In the genomic region with DNA sequence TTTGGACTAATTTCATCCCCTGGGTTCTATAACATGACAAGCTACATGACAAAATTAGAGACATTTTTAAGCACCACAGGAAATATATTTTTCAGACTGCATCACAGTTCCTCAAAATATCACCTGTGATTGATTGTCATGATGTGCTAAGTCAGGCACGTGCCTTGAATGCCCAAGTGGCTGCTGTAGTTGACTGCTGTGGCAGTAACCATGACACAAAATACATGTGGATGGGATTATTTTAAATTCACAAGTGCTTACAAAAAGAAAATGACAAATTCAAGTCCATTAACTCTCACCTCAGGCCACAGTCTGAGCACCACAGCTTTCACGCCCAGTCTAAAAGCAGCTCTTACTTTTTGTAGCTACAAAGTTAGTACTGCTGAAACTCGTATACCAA, we compare ENCODE assay signal across 10 cellular contexts. TPM values are rescaled to one million over a fixed set of nuclear protein-coding genes. Genes with fewer than 3 reads are reported as not detected.
DNase-seq lines count a peak whose midpoint lies in the region; ATAC-seq and TF ChIP-seq lines count a peak whose summit lies in the region.
"Had no signal": no experiment of that assay in that cellular context is flagged by ENCODE, and none has a peak within 500 bp of the region (broad histone marks: within the 10 kb centered on the region; RNA-seq: fewer than 3 reads in every experiment).

No MANE protein-coding gene starts in this region.

- CTCF ChIA-PET in activated CD4-positive, alpha-beta memory T cell treated with anti-CD3 and anti-CD28 coated beads for 36 hours (lab: Charles Lee), result interaction anchor here (0.7 to 1.8 kb wide), 7 partner anchors 7 to 549 kb away, joined by 3 to 6 read pairs (median 3); no protein-coding TSS in a partner anchor
- CTCF ChIA-PET in activated CD4-positive, alpha-beta memory T cell treated with anti-CD3 and anti-CD28 coated beads, Interleukin-2, amount 10 ng/mL, durations not matched to agents 7 days and 5 days (lab: Charles Lee), result interaction anchor here (0.6 to 1.7 kb wide), 3 partner anchors 73 to 187 kb away, joined by 3 to 5 read pairs (median 5); no protein-coding TSS in a partner anchor

- H3K36me3 Mint-ChIP-seq in activated CD4-positive, alpha-beta memory T cell treated with anti-CD3 and anti-CD28 coated beads for 36 hours, result peaks cover 43% of the 10 kb centered on the region
- peaks cover 66% of the 10 kb centered on the region for H3K36me3 Mint-ChIP-seq in activated CD4-positive, alpha-beta memory T cell treated with anti-CD3 and anti-CD28 coated beads, Interleukin-2, amount 10 ng/mL, durations not matched to agents 7 days and 5 days (ENCODE audit: low read depth)
- peaks cover 15% of the 10 kb centered on the region for H3K36me3 Mint-ChIP-seq in natural killer cell treated with Interleukin-12 subunit alpha and Interleukin-12 subunit beta and Interleukin-15 and Interleukin-18, amount 100 ng/mL, for 72 hours
- H3K36me3 Mint-ChIP-seq in chondrocyte (ENCODE audit: low read depth), result peaks cover 21% of the 10 kb centered on the region

- TF ChIP-seq CTCF in chondrocyte (IDR thresholded peaks at IDR 0.05) (no peak), body of pancreas (IDR thresholded peaks at IDR 0.05) (no peak)

- ATAC-seq in GM21576 (IDR thresholded peaks at IDR 0.05; ENCODE audit: unreplicated experiment) (peak; percentile 72), HG03439 (IDR thresholded peaks at IDR 0.05; ENCODE audit: unreplicated experiment) (peak; percentile 69), body of pancreas (no peak)
- ATAC-seq in natural killer cell treated with Interleukin-12 subunit alpha and Interleukin-12 subunit beta and Interleukin-15 and Interleukin-18, amount 100 ng/mL, for 72 hours, result peak in 1 of 2 donors; percentile 36
- ATAC-seq: esophagus mucosa had no signal

- WGBS in body of pancreas, 2 donors, result 79 to 88% methylated on average over 3 of the region's 3 CpGs

- H3K9me3 Mint-ChIP-seq in activated CD4-positive, alpha-beta memory T cell treated with anti-CD3 and anti-CD28 coated beads for 36 hours, result no peaks in the 10 kb centered on the region
- no peaks in the 10 kb centered on the region for H3K9me3 Mint-ChIP-seq in activated CD4-positive, alpha-beta memory T cell treated with anti-CD3 and anti-CD28 coated beads, Interleukin-2, amount 10 ng/mL, durations not matched to agents 7 days and 5 days
- no peaks in the 10 kb centered on the region for H3K9me3 Mint-ChIP-seq in natural killer cell treated with Interleukin-12 subunit alpha and Interleukin-12 subunit beta and Interleukin-15 and Interleukin-18, amount 100 ng/mL, for 72 hours
- no peaks in the 10 kb centered on the region for H3K9me3 Mint-ChIP-seq in chondrocyte (ENCODE audit: low read depth)

- peaks cover 46% of the 10 kb centered on the region for H3K4me1 Mint-ChIP-seq in activated CD4-positive, alpha-beta memory T cell treated with anti-CD3 and anti-CD28 coated beads for 36 hours (ENCODE audit: low read depth)
- H3K4me1 Mint-ChIP-seq in activated CD4-positive, alpha-beta memory T cell treated with anti-CD3 and anti-CD28 coated beads, Interleukin-2, amount 10 ng/mL, durations not matched to agents 7 days and 5 days, result peaks cover 28% of the 10 kb centered on the region
- H3K4me1 Mint-ChIP-seq in natural killer cell treated with Interleukin-12 subunit alpha and Interleukin-12 subunit beta and Interleukin-15 and Interleukin-18, amount 100 ng/mL, for 72 hours (ENCODE audit: low read depth in 2 of 2), result peaks cover 25 to 35% of the 10 kb centered on the region in 2 donors
- peaks cover 14% of the 10 kb centered on the region for H3K4me1 Mint-ChIP-seq in chondrocyte (ENCODE audit: low read depth)

- H3K4me1 ChIP-seq in body of pancreas, result no peaks in the 10 kb centered on the region

- H3K36me3 ChIP-seq in body of pancreas (replicated peaks in 1 of 2; ENCODE audit: insufficient read depth in 1 of 2, low read depth in 2 of 2), result peaks cover 0 to 17% of the 10 kb centered on the region in 2 donors

- H3K27ac Mint-ChIP-seq in activated CD4-positive, alpha-beta memory T cell treated with anti-CD3 and anti-CD28 coated beads for 36 hours, result no peak overlapping the region
- H3K27ac Mint-ChIP-seq in activated CD4-positive, alpha-beta memory T cell treated with anti-CD3 and anti-CD28 coated beads, Interleukin-2, amount 10 ng/mL, durations not matched to agents 7 days and 5 days, result no peak overlapping the region
- peak overlapping the region; percentile 84 to 87 for H3K27ac Mint-ChIP-seq in natural killer cell treated with Interleukin-12 subunit alpha and Interleukin-12 subunit beta and Interleukin-15 and Interleukin-18, amount 100 ng/mL, for 72 hours
- H3K27ac Mint-ChIP-seq in chondrocyte (ENCODE audit: unreplicated experiment), result no peak overlapping the region

- H3K27ac ChIP-seq in body of pancreas, result no peak overlapping the region

- H3K4me3 ChIP-seq in body of pancreas, result no peak overlapping the region

- H3K9me3 ChIP-seq in body of pancreas, result no peaks in the 10 kb centered on the region

- POLR2A ChIA-PET in activated CD4-positive, alpha-beta memory T cell treated with anti-CD3 and anti-CD28 coated beads for 36 hours (lab: Charles Lee), result interaction anchor here (1.0 to 1.4 kb wide), 2 partner anchors 45 to 53 kb away, joined by 3 read pairs; no protein-coding TSS in a partner anchor
- POLR2A ChIA-PET in activated CD4-positive, alpha-beta memory T cell treated with anti-CD3 and anti-CD28 coated beads, Interleukin-2, amount 10 ng/mL, durations not matched to agents 7 days and 5 days (lab: Charles Lee), result interaction anchor here (1.1 to 1.5 kb wide), 3 partner anchors 17 to 80 kb away, joined by 3 to 6 read pairs (median 3); a partner anchor contains a TSS

- DNase-seq in activated CD4-positive, alpha-beta memory T cell treated with anti-CD3 and anti-CD28 coated beads for 36 hours, result peak; percentile 11
- no peak for DNase-seq in activated CD4-positive, alpha-beta memory T cell treated with anti-CD3 and anti-CD28 coated beads, Interleukin-2, amount 10 ng/mL, durations not matched to agents 7 days and 5 days
- no peak for DNase-seq in natural killer cell treated with Interleukin-12 subunit alpha and Interleukin-12 subunit beta and Interleukin-15 and Interleukin-18, amount 100 ng/mL, for 72 hours (ENCODE audit: low spot score)
- DNase-seq in chondrocyte (ENCODE audit: low spot score) (no peak), H4 (ENCODE audit: low spot score) (no peak), body of pancreas (no peak)
- DNase-seq: anterior cingulate cortex had no signal

- intact Hi-C loops in activated CD4-positive, alpha-beta memory T cell treated with anti-CD3 and anti-CD28 coated beads for 36 hours (cut with micrococcal nuclease), result loop anchor here (1.0 to 2.0 kb wide), 4 partner anchors 31 to 81 kb away; no protein-coding TSS in a partner anchor
- intact Hi-C loops in body of pancreas (cut with DNase I), result no loop called here

- no peaks in the 10 kb centered on the region for H3K27me3 ChIP-seq in body of pancreas

- H3K27me3 Mint-ChIP-seq in activated CD4-positive, alpha-beta memory T cell treated with anti-CD3 and anti-CD28 coated beads for 36 hours, result no peaks in the 10 kb centered on the region
- no peaks in the 10 kb centered on the region for H3K27me3 Mint-ChIP-seq in activated CD4-positive, alpha-beta memory T cell treated with anti-CD3 and anti-CD28 coated beads, Interleukin-2, amount 10 ng/mL, durations not matched to agents 7 days and 5 days
- no peaks in the 10 kb centered on the region for H3K27me3 Mint-ChIP-seq in natural killer cell treated with Interleukin-12 subunit alpha and Interleukin-12 subunit beta and Interleukin-15 and Interleukin-18, amount 100 ng/mL, for 72 hours
- H3K27me3 Mint-ChIP-seq in chondrocyte (ENCODE audit: low read depth), result no peaks in the 10 kb centered on the region

- no peak for TF ChIP-seq POLR2A in body of pancreas (IDR thresholded peaks at IDR 0.05)

- no peak overlapping the region for H3K4me3 Mint-ChIP-seq in activated CD4-positive, alpha-beta memory T cell treated with anti-CD3 and anti-CD28 coated beads for 36 hours
- H3K4me3 Mint-ChIP-seq in activated CD4-positive, alpha-beta memory T cell treated with anti-CD3 and anti-CD28 coated beads, Interleukin-2, amount 10 ng/mL, durations not matched to agents 7 days and 5 days, result no peak overlapping the region
- peak overlapping the region; percentile 76 for H3K4me3 Mint-ChIP-seq in natural killer cell treated with Interleukin-12 subunit alpha and Interleukin-12 subunit beta and Interleukin-15 and Interleukin-18, amount 100 ng/mL, for 72 hours
- no peak overlapping the region for H3K4me3 Mint-ChIP-seq in chondrocyte (ENCODE audit: unreplicated experiment)

RNA-seq across cellular contexts. Expression of a gene that starts 45.5 kb away (rescaled TPM):
- 10 to 100 TPM; 53.4 to 54.5 TPM for total RNA-seq in activated CD4-positive, alpha-beta memory T cell treated with anti-CD3 and anti-CD28 coated beads for 36 hours
- 10 to 100 TPM; 42.7 to 44.4 TPM for total RNA-seq in activated CD4-positive, alpha-beta memory T cell treated with anti-CD3 and anti-CD28 coated beads, Interleukin-2, amount 10 ng/mL, durations not matched to agents 7 days and 5 days
- 10 to 100 TPM; 70.8 to 71.2 TPM for total RNA-seq in natural killer cell treated with Interleukin-12 subunit alpha and Interleukin-12 subunit beta and Interleukin-15 and Interleukin-18, amount 100 ng/mL, for 72 hours
- total RNA-seq in chondrocyte (39.5 to 44.0 TPM (median 43.9 TPM) in 3 replicates), body of pancreas (10 to 100 TPM; 15.8 to 23.9 TPM)
- 54.5 and 57.5 TPM in 2 replicates for total RNA-seq in H4 (2014; rRNA removed; shearing (Covaris generic))

Comparison
In these comparisons a context has a peak if more than half of its experiments do, and no peak if none do; other contexts are left out.
1. H3K27ac Mint-ChIP-seq: peak in natural killer cell treated with Interleukin-12 subunit alpha and Interleukin-12 subunit beta and Interleukin-15 and Interleukin-18, amount 100 ng/mL, for 72 hours (2 of 2); none in activated CD4-positive, alpha-beta memory T cell treated with anti-CD3 and anti-CD28 coated beads for 36 hours (single experiment), activated CD4-positive, alpha-beta memory T cell treated with anti-CD3 and anti-CD28 coated beads, Interleukin-2, amount 10 ng/mL, durations not matched to agents 7 days and 5 days (single experiment) and chondrocyte (single experiment).